Comparison of ENCODE assay signal across 24 cellular contexts in the genomic region with DNA sequence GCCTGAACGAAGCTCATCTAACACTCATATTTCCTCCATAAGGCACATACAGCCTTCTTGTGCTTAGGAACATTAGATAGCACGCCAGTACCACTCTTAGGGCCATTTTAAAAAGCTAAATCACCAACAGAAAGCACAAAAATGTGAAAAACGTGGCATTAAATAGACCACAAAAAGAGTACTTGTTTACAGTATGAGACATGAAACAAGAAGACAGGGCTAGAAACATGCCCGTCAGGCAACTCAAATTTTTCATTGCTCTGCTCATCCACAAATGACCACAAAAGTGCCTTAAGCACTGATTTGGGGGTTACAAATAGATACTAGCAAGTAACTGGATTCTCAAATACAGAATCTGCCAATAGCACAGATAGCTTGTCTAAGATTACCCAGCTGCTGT.
"Had no signal": no experiment of that assay in that cellular context is flagged by ENCODE, and none has a peak within 500 bp of the region (broad histone marks: within the 10 kb centered on the region; RNA-seq: fewer than 3 reads in every experiment).

No MANE protein-coding gene starts in this region.

- FAIRE-seq: astrocyte had no signal

- DNase-seq: activated CD4-positive, alpha-beta memory T cell treated with anti-CD3 and anti-CD28 coated beads for 36 hours; activated CD4-positive, alpha-beta T cell treated with anti-CD3 and anti-CD28 coated beads, Interleukin-2, amount 10 ng/mL, durations not matched to agents 7 days and 5 days; activated CD4-positive, CD25-positive, alpha-beta regulatory T cell; activated CD8-positive, alpha-beta memory T cell treated with anti-CD3 and anti-CD28 coated beads for 24 hours; activated gamma-delta T cell; activated naive CD4-positive, alpha-beta T cell treated with anti-CD3 and anti-CD28 coated beads for 36 hours; activated T-cell treated with anti-CD3 and anti-CD28 coated beads, Interleukin-2, amount 50 U/mL, for 4 hours; amygdala; KG1; MM.1S; NCI-H1105; NCI-H1436; NCI-H187; NCI-H2081; NCI-H2171; NCI-H345; NCI-H510A; NCI-H526 treated with DMSO at 0.1 percent for 48 hours; NCI-H82; SHP77 treated with DMSO at 0.1 percent for 48 hours had no signal

- H3K27ac ChIP-seq: RWPE1 had no signal

- ATAC-seq: activated T-cell treated with anti-CD3 and anti-CD28 coated beads, Interleukin-2, amount 50 U/mL, for 4 hours; activated T-helper 17 cell treated with anti-CD3 and anti-CD28 coated beads, Interleukin-2, amount 50 U/mL, for 72 hours; Panc1 had no signal
